In the genomic region with DNA sequence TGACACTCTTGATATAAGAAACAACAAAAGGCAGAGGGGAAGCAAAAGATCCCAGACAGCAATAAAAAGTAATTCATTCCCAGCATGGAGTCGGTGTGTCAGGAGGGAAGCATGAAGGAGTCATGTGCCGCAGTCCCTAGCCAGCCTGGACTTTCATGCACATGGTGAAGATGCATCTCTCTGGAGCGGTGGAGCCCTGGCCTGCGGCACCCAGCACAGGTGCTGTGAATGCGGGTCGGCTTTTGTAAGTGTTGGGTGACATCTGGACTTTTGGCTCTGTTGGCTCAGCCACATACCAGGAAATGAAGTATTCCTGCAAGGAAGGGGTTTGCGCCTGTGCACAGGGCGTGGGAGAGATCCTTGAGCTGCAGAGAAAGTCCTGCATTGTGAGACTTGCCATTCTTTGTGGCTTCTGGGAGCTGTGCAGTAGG, we compare ENCODE assay signal across 1 cellular context.
TF ChIP-seq lines count a peak whose summit lies in the region.

No MANE protein-coding gene starts in this region.

TF ChIP-seq in GM23338, 12 proteins besides CTCF, POLR2A, EP300 and RAD21:
- TF ChIP-seq ZNF114 (CRISPR knock-in tag; IDR thresholded peaks at IDR 0.05): no peak
- TF ChIP-seq, protein P1, sequence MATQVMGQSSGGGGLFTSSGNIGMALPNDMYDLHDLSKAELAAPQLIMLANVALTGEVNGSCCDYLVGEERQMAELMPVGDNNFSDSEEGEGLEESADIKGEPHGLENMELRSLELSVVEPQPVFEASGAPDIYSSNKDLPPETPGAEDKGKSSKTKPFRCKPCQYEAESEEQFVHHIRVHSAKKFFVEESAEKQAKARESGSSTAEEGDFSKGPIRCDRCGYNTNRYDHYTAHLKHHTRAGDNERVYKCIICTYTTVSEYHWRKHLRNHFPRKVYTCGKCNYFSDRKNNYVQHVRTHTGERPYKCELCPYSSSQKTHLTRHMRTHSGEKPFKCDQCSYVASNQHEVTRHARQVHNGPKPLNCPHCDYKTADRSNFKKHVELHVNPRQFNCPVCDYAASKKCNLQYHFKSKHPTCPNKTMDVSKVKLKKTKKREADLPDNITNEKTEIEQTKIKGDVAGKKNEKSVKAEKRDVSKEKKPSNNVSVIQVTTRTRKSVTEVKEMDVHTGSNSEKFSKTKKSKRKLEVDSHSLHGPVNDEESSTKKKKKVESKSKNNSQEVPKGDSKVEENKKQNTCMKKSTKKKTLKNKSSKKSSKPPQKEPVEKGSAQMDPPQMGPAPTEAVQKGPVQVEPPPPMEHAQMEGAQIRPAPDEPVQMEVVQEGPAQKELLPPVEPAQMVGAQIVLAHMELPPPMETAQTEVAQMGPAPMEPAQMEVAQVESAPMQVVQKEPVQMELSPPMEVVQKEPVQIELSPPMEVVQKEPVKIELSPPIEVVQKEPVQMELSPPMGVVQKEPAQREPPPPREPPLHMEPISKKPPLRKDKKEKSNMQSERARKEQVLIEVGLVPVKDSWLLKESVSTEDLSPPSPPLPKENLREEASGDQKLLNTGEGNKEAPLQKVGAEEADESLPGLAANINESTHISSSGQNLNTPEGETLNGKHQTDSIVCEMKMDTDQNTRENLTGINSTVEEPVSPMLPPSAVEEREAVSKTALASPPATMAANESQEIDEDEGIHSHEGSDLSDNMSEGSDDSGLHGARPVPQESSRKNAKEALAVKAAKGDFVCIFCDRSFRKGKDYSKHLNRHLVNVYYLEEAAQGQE (IDR thresholded peaks at IDR 0.05; ENCODE audit: unreplicated experiment): no peak
- no peak for TF ChIP-seq JUNB (IDR thresholded peaks at IDR 0.05; ENCODE audit: unreplicated experiment)
- no peak for TF ChIP-seq POLR2AphosphoS5 (IDR thresholded peaks at IDR 0.05; ENCODE audit: low read depth)
- no peak for TF ChIP-seq ZNF331 (CRISPR knock-in tag; IDR thresholded peaks at IDR 0.05; ENCODE audit: low read depth)
- TF ChIP-seq CREB1 (CRISPR knock-in tag; IDR thresholded peaks at IDR 0.05; ENCODE audit: low read depth): no peak
- TF ChIP-seq, protein P2, sequence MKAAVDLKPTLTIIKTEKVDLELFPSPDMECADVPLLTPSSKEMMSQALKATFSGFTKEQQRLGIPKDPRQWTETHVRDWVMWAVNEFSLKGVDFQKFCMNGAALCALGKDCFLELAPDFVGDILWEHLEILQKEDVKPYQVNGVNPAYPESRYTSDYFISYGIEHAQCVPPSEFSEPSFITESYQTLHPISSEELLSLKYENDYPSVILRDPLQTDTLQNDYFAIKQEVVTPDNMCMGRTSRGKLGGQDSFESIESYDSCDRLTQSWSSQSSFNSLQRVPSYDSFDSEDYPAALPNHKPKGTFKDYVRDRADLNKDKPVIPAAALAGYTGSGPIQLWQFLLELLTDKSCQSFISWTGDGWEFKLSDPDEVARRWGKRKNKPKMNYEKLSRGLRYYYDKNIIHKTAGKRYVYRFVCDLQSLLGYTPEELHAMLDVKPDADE (IDR thresholded peaks at IDR 0.05): no peak
- TF ChIP-seq STAT1 (IDR thresholded peaks at IDR 0.05; ENCODE audit: unreplicated experiment): no peak
- no peak for TF ChIP-seq NANOG (IDR thresholded peaks at IDR 0.05; ENCODE audit: borderline replicate concordance)
- no peak for TF ChIP-seq EZH2phosphoT487 (IDR thresholded peaks at IDR 0.05; ENCODE audit: unreplicated experiment)
- TF ChIP-seq, protein P3, sequence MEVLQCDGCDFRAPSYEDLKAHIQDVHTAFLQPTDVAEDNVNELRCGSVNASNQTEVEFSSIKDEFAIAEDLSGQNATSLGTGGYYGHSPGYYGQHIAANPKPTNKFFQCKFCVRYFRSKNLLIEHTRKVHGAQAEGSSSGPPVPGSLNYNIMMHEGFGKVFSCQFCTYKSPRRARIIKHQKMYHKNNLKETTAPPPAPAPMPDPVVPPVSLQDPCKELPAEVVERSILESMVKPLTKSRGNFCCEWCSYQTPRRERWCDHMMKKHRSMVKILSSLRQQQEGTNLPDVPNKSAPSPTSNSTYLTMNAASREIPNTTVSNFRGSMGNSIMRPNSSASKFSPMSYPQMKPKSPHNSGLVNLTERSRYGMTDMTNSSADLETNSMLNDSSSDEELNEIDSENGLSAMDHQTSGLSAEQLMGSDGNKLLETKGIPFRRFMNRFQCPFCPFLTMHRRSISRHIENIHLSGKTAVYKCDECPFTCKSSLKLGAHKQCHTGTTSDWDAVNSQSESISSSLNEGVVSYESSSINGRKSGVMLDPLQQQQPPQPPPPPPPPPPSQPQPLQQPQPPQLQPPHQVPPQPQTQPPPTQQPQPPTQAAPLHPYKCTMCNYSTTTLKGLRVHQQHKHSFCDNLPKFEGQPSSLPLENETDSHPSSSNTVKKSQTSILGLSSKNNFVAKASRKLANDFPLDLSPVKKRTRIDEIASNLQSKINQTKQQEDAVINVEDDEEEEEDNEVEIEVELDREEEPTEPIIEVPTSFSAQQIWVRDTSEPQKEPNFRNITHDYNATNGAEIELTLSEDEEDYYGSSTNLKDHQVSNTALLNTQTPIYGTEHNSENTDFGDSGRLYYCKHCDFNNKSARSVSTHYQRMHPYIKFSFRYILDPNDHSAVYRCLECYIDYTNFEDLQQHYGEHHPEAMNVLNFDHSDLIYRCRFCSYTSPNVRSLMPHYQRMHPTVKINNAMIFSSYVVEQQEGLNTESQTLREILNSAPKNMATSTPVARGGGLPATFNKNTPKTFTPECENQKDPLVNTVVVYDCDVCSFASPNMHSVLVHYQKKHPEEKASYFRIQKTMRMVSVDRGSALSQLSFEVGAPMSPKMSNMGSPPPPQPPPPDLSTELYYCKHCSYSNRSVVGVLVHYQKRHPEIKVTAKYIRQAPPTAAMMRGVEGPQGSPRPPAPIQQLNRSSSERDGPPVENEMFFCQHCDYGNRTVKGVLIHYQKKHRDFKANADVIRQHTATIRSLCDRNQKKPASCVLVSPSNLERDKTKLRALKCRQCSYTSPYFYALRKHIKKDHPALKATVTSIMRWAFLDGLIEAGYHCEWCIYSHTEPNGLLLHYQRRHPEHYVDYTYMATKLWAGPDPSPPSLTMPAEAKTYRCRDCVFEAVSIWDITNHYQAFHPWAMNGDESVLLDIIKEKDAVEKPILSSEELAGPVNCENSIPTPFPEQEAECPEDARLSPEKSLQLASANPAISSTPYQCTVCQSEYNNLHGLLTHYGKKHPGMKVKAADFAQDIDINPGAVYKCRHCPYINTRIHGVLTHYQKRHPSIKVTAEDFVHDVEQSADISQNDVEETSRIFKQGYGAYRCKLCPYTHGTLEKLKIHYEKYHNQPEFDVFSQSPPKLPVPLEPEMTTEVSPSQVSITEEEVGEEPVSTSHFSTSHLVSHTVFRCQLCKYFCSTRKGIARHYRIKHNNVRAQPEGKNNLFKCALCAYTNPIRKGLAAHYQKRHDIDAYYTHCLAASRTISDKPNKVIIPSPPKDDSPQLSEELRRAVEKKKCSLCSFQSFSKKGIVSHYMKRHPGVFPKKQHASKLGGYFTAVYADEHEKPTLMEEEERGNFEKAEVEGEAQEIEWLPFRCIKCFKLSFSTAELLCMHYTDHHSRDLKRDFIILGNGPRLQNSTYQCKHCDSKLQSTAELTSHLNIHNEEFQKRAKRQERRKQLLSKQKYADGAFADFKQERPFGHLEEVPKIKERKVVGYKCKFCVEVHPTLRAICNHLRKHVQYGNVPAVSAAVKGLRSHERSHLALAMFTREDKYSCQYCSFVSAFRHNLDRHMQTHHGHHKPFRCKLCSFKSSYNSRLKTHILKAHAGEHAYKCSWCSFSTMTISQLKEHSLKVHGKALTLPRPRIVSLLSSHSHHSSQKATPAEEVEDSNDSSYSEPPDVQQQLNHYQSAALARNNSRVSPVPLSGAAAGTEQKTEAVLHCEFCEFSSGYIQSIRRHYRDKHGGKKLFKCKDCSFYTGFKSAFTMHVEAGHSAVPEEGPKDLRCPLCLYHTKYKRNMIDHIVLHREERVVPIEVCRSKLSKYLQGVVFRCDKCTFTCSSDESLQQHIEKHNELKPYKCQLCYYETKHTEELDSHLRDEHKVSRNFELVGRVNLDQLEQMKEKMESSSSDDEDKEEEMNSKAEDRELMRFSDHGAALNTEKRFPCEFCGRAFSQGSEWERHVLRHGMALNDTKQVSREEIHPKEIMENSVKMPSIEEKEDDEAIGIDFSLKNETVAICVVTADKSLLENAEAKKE (CRISPR knock-in tag; IDR thresholded peaks at IDR 0.05): no peak
- no peak for TF ChIP-seq EZH2 (IDR thresholded peaks at IDR 0.05; ENCODE audit: low read depth, unreplicated experiment)
